Comparison of ENCODE assay signal across 36 cellular contexts in the genomic region with DNA sequence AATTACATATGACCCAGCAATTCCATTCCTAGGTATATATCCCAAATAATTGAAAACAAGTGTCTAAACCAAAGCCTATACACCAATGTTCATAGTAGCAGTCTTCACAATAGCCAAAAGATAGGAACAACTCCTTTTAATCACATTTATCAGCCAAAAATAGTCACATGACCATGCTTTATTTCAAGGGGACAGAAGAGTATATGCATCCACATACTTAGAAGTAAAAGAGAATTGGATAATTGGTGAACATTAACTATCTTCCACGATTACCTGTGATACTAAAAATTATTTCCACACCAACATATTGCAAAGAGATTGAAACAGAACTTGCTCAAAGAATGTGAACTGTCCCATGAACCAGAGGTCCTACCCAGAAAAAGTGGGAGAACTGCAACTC. TPM values are rescaled to one million over a fixed set of nuclear protein-coding genes. Genes with fewer than 3 reads are reported as not detected.
"Had no signal": no experiment of that assay in that cellular context is flagged by ENCODE, and none has a peak within 500 bp of the region (broad histone marks: within the 10 kb centered on the region; RNA-seq: fewer than 3 reads in every experiment).

No MANE protein-coding gene starts in this region.

- ATAC-seq: activated CD4-positive, alpha-beta T cell treated with anti-CD3 and anti-CD28 coated beads for 36 hours; activated CD8-positive, alpha-beta memory T cell treated with anti-CD3 and anti-CD28 coated beads, Interleukin-2, amount 10 ng/mL, durations not matched to agents 7 days and 5 days; activated CD8-positive, alpha-beta T cell treated with anti-CD3 and anti-CD28 coated beads, Interleukin-2, amount 10 ng/mL, durations not matched to agents 7 days and 5 days; activated naive CD4-positive, alpha-beta T cell treated with anti-CD3 and anti-CD28 coated beads, Interleukin-2, amount 50 U/mL, for 72 hours; activated naive CD8-positive, alpha-beta T cell treated with anti-CD3 and anti-CD28 coated beads, Interleukin-2, amount 50 U/mL, for 24 hours; gastroesophageal sphincter had no signal

- DNase-seq: activated CD4-positive, alpha-beta memory T cell treated with anti-CD3 and anti-CD28 coated beads for 36 hours; activated CD4-positive, alpha-beta T cell treated with anti-CD3 and anti-CD28 coated beads for 36 hours; activated CD4-positive, alpha-beta T cell treated with anti-CD3 and anti-CD28 coated beads, Interleukin-2, amount 10 ng/mL, durations not matched to agents 24 days and 14 days; activated CD4-positive, CD25-positive, alpha-beta regulatory T cell; activated CD4-positive, CD25-positive, alpha-beta regulatory T cell treated with anti-CD3 and anti-CD28 coated beads, Interleukin-2, amount 50 U/mL, for 72 hours; activated CD8-positive, alpha-beta memory T cell treated with anti-CD3 and anti-CD28 coated beads, Interleukin-2, amount 10 ng/mL, durations not matched to agents 7 days and 5 days; activated CD8-positive, alpha-beta memory T cell treated with anti-CD3 and anti-CD28 coated beads, Interleukin-2, amount 50 U/mL, for 4 hours; activated CD8-positive, alpha-beta T cell treated with anti-CD3 and anti-CD28 coated beads, Interleukin-2, amount 10 ng/mL, durations not matched to agents 7 days and 5 days; activated gamma-delta T cell; activated naive CD4-positive, alpha-beta T cell; activated naive CD4-positive, alpha-beta T cell treated with anti-CD3 and anti-CD28 coated beads, Interleukin-2, amount 10 ng/mL, durations not matched to agents 7 days and 5 days; activated naive CD8-positive, alpha-beta T cell treated with anti-CD3 and anti-CD28 coated beads, Interleukin-2, amount 50 U/mL, for 24 hours; activated T-cell treated with anti-CD3 and anti-CD28 coated beads, Interleukin-2, amount 50 U/mL, for 1 hour; activated T-cell treated with anti-CD3 and anti-CD28 coated beads, Interleukin-2, amount 50 U/mL, for 48 hours; adrenal gland; amygdala; aorta; central memory CD4-positive, alpha-beta T cell; cerebellar nuclear complex; colonic mucosa; effector CD8-positive, alpha-beta T cell; esophagus squamous epithelium; foreskin melanocyte; T-helper 2 cell had no signal

- H3K27ac ChIP-seq: adrenal gland, breast epithelium, cardiac muscle cell, colonic mucosa, gastroesophageal sphincter had no signal

- H3K4me1 Mint-ChIP-seq: brain had no signal

- H3K4me3 Mint-ChIP-seq: activated CD4-positive, alpha-beta memory T cell treated with anti-CD3 and anti-CD28 coated beads for 36 hours; activated CD4-positive, alpha-beta T cell treated with anti-CD3 and anti-CD28 coated beads for 36 hours; activated CD4-positive, alpha-beta T cell treated with anti-CD3 and anti-CD28 coated beads, Interleukin-2, amount 10 ng/mL, durations not matched to agents 24 days and 14 days; activated CD8-positive, alpha-beta memory T cell treated with anti-CD3 and anti-CD28 coated beads, Interleukin-2, amount 10 ng/mL, durations not matched to agents 7 days and 5 days; activated CD8-positive, alpha-beta T cell treated with anti-CD3 and anti-CD28 coated beads, Interleukin-2, amount 10 ng/mL, durations not matched to agents 7 days and 5 days; activated naive CD4-positive, alpha-beta T cell treated with anti-CD3 and anti-CD28 coated beads, Interleukin-2, amount 10 ng/mL, durations not matched to agents 7 days and 5 days; activated naive CD8-positive, alpha-beta T cell treated with anti-CD3 and anti-CD28 coated beads, Interleukin-2, amount 50 U/mL, for 24 hours; activated T-helper 1 cell treated with anti-CD3 and anti-CD28 coated beads, Interleukin-12 subunit alpha, Interleukin-12 subunit beta, Interleukin-2, Interleukin-4 antibody, amounts not matched to agents 30 ng/mL and 10 ng/mL and 1 ng/mL, durations not matched to agents 14 hours and 24 hours and 36 hours had no signal

- H3K36me3 Mint-ChIP-seq: activated CD4-positive, alpha-beta memory T cell treated with anti-CD3 and anti-CD28 coated beads for 36 hours; activated CD8-positive, alpha-beta memory T cell treated with anti-CD3 and anti-CD28 coated beads, Interleukin-2, amount 10 ng/mL, durations not matched to agents 7 days and 5 days; activated naive CD4-positive, alpha-beta T cell treated with anti-CD3 and anti-CD28 coated beads, Interleukin-2, amount 10 ng/mL, durations not matched to agents 7 days and 5 days; brain had no signal

- H3K9me3 ChIP-seq: adrenal gland, breast epithelium, colonic mucosa, esophagus squamous epithelium, gastroesophageal sphincter had no signal

- H3K27ac Mint-ChIP-seq: activated CD4-positive, alpha-beta memory T cell treated with anti-CD3 and anti-CD28 coated beads for 36 hours; activated CD4-positive, alpha-beta T cell treated with anti-CD3 and anti-CD28 coated beads for 36 hours; activated CD4-positive, alpha-beta T cell treated with anti-CD3 and anti-CD28 coated beads, Interleukin-2, amount 10 ng/mL, durations not matched to agents 24 days and 14 days; activated CD8-positive, alpha-beta memory T cell treated with anti-CD3 and anti-CD28 coated beads, Interleukin-2, amount 10 ng/mL, durations not matched to agents 7 days and 5 days; activated CD8-positive, alpha-beta T cell treated with anti-CD3 and anti-CD28 coated beads, Interleukin-2, amount 10 ng/mL, durations not matched to agents 7 days and 5 days; activated naive CD4-positive, alpha-beta T cell treated with anti-CD3 and anti-CD28 coated beads, Interleukin-2, amount 10 ng/mL, durations not matched to agents 7 days and 5 days; activated naive CD4-positive, alpha-beta T cell treated with anti-CD3 and anti-CD28 coated beads, Interleukin-2, amount 50 U/mL, for 72 hours; activated naive CD8-positive, alpha-beta T cell treated with anti-CD3 and anti-CD28 coated beads, Interleukin-2, amount 50 U/mL, for 24 hours; activated T-helper 1 cell treated with anti-CD3 and anti-CD28 coated beads, Interleukin-12 subunit alpha, Interleukin-12 subunit beta, Interleukin-2, Interleukin-4 antibody, amounts not matched to agents 30 ng/mL and 10 ng/mL and 1 ng/mL, durations not matched to agents 14 hours and 24 hours and 36 hours; brain had no signal

- H3K4me1 ChIP-seq: breast epithelium, colonic mucosa had no signal

- H3K36me3 ChIP-seq: adrenal gland, breast epithelium, cardiac muscle cell, colonic mucosa, esophagus squamous epithelium, gastroesophageal sphincter had no signal

- H3K9me3 Mint-ChIP-seq: activated CD4-positive, alpha-beta memory T cell treated with anti-CD3 and anti-CD28 coated beads for 36 hours; activated CD4-positive, alpha-beta T cell treated with anti-CD3 and anti-CD28 coated beads, Interleukin-2, amount 10 ng/mL, durations not matched to agents 24 days and 14 days; activated naive CD4-positive, alpha-beta T cell treated with anti-CD3 and anti-CD28 coated beads, Interleukin-2, amount 10 ng/mL, durations not matched to agents 7 days and 5 days; activated naive CD4-positive, alpha-beta T cell treated with anti-CD3 and anti-CD28 coated beads, Interleukin-2, amount 50 U/mL, for 72 hours; activated naive CD8-positive, alpha-beta T cell treated with anti-CD3 and anti-CD28 coated beads, Interleukin-2, amount 50 U/mL, for 24 hours; activated T-helper 1 cell treated with anti-CD3 and anti-CD28 coated beads, Interleukin-12 subunit alpha, Interleukin-12 subunit beta, Interleukin-2, Interleukin-4 antibody, amounts not matched to agents 30 ng/mL and 10 ng/mL and 1 ng/mL, durations not matched to agents 14 hours and 24 hours and 36 hours had no signal

- H3K4me3 ChIP-seq: adrenal gland, breast epithelium, cardiac muscle cell, colonic mucosa, esophagus squamous epithelium, gastroesophageal sphincter had no signal

- FAIRE-seq: endometrium, endothelial cell of umbilical vein had no signal

RNA-seq across cellular contexts. Expression of gene FOXE1, which starts 51.8 kb away (rescaled TPM):
- total RNA-seq: activated CD4-positive, alpha-beta memory T cell treated with anti-CD3 and anti-CD28 coated beads for 36 hours; activated CD4-positive, alpha-beta T cell treated with anti-CD3 and anti-CD28 coated beads, Interleukin-2, amount 10 ng/mL, durations not matched to agents 24 days and 14 days; activated CD8-positive, alpha-beta memory T cell treated with anti-CD3 and anti-CD28 coated beads for 36 hours; activated CD8-positive, alpha-beta memory T cell treated with anti-CD3 and anti-CD28 coated beads, Interleukin-2, amount 10 ng/mL, durations not matched to agents 7 days and 5 days; aorta; breast epithelium; cardiac muscle cell; colonic mucosa; dermis microvascular lymphatic vessel endothelial cell; endothelial cell of umbilical vein; fibroblast of lung; T-helper 1 cell treated with Interleukin-12 subunit alpha and Interleukin-12 subunit beta and Interleukin-4 antibody, amounts not matched to agents 30 ng/mL and 1 ng/mL, for 36 hours had no signal
- polyA plus RNA-seq: adrenal gland, aorta, cardiac muscle cell, endothelial cell of umbilical vein had no signal
